1 cellular context compared by ENCODE assay signal in the genomic region with DNA sequence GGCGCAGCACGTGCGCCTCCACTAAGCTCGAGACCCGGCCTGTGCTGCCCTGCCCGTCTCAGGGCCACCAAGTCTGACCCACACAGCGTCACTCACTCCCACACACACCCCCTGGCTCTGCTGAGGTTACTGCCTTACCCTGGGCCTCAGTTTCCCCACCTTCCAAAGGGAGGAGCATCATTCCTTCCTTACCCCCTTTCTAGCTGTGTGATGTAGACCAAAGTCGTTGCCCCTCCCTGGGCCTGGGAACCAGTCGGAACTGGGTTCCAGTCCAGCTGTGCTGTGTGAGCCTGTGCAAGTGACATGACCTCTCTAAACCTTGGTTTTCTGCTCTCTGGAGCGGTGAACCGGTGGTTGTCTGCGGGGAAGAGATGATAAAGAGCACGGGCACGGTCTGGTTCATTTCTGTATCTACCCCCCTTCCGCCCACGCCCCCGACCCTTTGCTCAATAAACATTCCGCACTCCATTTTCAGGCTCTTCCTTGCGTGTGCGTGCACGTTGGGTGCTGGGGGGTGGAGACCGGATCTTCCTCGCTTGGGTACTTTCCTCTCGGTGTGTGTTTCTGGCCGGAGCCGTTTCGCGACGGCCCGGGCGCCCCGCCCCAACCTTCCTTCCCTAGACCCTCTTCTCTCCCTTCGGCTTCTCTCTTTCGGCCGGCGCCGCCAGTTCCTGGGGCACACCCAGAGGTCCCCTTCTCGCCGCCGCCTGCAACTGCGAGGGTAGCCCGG.
TF ChIP-seq lines count a peak whose summit lies in the region.

A gene with protein sequence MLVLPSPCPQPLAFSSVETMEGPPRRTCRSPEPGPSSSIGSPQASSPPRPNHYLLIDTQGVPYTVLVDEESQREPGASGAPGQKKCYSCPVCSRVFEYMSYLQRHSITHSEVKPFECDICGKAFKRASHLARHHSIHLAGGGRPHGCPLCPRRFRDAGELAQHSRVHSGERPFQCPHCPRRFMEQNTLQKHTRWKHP (plus strand): TSS at position 647 of the 730 bp plus-strand sequence. CDS start 923 bp downstream, outside the sequence.

TF ChIP-seq in HepG2, 621 proteins besides CTCF, POLR2A, EP300 and RAD21 (continued from another document and continues in another):
- TF ChIP-seq, protein P1, sequence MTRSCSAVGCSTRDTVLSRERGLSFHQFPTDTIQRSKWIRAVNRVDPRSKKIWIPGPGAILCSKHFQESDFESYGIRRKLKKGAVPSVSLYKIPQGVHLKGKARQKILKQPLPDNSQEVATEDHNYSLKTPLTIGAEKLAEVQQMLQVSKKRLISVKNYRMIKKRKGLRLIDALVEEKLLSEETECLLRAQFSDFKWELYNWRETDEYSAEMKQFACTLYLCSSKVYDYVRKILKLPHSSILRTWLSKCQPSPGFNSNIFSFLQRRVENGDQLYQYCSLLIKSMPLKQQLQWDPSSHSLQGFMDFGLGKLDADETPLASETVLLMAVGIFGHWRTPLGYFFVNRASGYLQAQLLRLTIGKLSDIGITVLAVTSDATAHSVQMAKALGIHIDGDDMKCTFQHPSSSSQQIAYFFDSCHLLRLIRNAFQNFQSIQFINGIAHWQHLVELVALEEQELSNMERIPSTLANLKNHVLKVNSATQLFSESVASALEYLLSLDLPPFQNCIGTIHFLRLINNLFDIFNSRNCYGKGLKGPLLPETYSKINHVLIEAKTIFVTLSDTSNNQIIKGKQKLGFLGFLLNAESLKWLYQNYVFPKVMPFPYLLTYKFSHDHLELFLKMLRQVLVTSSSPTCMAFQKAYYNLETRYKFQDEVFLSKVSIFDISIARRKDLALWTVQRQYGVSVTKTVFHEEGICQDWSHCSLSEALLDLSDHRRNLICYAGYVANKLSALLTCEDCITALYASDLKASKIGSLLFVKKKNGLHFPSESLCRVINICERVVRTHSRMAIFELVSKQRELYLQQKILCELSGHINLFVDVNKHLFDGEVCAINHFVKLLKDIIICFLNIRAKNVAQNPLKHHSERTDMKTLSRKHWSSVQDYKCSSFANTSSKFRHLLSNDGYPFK (CRISPR knock-in tag; IDR thresholded peaks at IDR 0.05; ENCODE audit: borderline replicate concordance), result peak; percentile 70
- TF ChIP-seq, protein P2, sequence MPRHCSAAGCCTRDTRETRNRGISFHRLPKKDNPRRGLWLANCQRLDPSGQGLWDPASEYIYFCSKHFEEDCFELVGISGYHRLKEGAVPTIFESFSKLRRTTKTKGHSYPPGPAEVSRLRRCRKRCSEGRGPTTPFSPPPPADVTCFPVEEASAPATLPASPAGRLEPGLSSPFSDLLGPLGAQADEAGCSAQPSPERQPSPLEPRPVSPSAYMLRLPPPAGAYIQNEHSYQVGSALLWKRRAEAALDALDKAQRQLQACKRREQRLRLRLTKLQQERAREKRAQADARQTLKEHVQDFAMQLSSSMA (CRISPR knock-in tag; IDR thresholded peaks at IDR 0.05), result no peak
- TF ChIP-seq, protein P3, sequence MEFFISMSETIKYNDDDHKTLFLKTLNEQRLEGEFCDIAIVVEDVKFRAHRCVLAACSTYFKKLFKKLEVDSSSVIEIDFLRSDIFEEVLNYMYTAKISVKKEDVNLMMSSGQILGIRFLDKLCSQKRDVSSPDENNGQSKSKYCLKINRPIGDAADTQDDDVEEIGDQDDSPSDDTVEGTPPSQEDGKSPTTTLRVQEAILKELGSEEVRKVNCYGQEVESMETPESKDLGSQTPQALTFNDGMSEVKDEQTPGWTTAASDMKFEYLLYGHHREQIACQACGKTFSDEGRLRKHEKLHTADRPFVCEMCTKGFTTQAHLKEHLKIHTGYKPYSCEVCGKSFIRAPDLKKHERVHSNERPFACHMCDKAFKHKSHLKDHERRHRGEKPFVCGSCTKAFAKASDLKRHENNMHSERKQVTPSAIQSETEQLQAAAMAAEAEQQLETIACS (CRISPR knock-in tag; IDR thresholded peaks at IDR 0.05), result 0 out of 2 replicates have a peak, but pooled peaks have one; percentile 22
- TF ChIP-seq ADNP (CRISPR knock-in tag; IDR thresholded peaks at IDR 0.05) (no peak), ZBED4 (CRISPR knock-in tag; IDR thresholded peaks at IDR 0.05; ENCODE audit: borderline replicate concordance) (no peak), ZNF607 (CRISPR knock-in tag; IDR thresholded peaks at IDR 0.05; ENCODE audit: borderline replicate concordance) (peak; percentile 73), SPEN (CRISPR knock-in tag; IDR thresholded peaks at IDR 0.05; ENCODE audit: low read depth) (peak; percentile 74), ATF7-NPFF (CRISPR knock-in tag; IDR thresholded peaks at IDR 0.05; ENCODE audit: low read depth) (0 out of 2 replicates have a peak, but pooled peaks have one; percentile 67), GFI1 (CRISPR knock-in tag; IDR thresholded peaks at IDR 0.05; ENCODE audit: borderline replicate concordance) (peak; percentile 49; the same call in 1 of the 2 replicates), NFATC3 (CRISPR knock-in tag; IDR thresholded peaks at IDR 0.05) (no peak), SRSF1 (optimal IDR thresholded peaks at IDR 0.05; ENCODE audit: low read depth, low read length) (peak; percentile 69), ZNF737 (CRISPR knock-in tag; IDR thresholded peaks at IDR 0.05; ENCODE audit: borderline replicate concordance) (no peak), DPF2 (CRISPR knock-in tag; IDR thresholded peaks at IDR 0.05; ENCODE audit: borderline replicate concordance, low read depth) (no peak), ZNF790 (CRISPR knock-in tag; IDR thresholded peaks at IDR 0.05; ENCODE audit: borderline replicate concordance) (peak; percentile 77; the same call in 1 of the 2 replicates), ZNF362 (CRISPR knock-in tag; IDR thresholded peaks at IDR 0.05; ENCODE audit: borderline replicate concordance) (peak; percentile 26; the same call in 1 of the 2 replicates), KLF16 (CRISPR knock-in tag; IDR thresholded peaks at IDR 0.05) (peak in 1 of 2 experiments; percentile 94; a peak in 2 of 4 replicates), DMTF1 (CRISPR knock-in tag; IDR thresholded peaks at IDR 0.05) (no peak), ZNF710 (CRISPR knock-in tag; IDR thresholded peaks at IDR 0.05; ENCODE audit: borderline replicate concordance) (0 out of 2 replicates have a peak, but pooled peaks have one; percentile 18), ZMYM4 (CRISPR knock-in tag; IDR thresholded peaks at IDR 0.05) (peak; percentile 51; the same call in 1 of the 2 replicates)
- TF ChIP-seq, protein P4, sequence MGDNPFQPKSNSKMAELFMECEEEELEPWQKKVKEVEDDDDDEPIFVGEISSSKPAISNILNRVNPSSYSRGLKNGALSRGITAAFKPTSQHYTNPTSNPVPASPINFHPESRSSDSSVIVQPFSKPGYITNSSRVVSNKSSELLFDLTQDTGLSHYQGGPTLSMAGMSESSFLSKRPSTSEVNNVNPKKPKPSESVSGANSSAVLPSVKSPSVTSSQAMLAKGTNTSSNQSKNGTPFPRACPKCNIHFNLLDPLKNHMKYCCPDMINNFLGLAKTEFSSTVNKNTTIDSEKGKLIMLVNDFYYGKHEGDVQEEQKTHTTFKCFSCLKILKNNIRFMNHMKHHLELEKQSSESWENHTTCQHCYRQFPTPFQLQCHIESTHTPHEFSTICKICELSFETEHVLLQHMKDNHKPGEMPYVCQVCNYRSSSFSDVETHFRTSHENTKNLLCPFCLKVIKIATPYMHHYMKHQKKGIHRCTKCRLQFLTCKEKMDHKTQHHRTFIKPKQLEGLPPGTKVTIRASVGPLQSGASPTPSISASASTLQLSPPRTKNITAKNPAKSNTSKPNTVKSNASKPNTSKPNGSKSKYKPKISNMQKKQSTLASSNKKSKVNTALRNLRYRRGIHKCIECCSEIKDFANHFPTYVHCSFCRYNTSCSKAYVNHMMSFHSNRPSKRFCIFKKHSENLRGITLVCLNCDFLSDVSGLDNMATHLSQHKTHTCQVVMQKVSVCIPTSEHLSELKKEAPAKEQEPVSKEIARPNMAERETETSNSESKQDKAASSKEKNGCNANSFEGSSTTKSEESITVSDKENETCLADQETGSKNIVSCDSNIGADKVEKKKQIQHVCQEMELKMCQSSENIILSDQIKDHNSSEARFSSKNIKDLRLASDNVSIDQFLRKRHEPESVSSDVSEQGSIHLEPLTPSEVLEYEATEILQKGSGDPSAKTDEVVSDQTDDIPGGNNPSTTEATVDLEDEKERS (CRISPR knock-in tag; IDR thresholded peaks at IDR 0.05), result peak; percentile 33; the same call in 1 of the 2 replicates
- TF ChIP-seq, protein P5, sequence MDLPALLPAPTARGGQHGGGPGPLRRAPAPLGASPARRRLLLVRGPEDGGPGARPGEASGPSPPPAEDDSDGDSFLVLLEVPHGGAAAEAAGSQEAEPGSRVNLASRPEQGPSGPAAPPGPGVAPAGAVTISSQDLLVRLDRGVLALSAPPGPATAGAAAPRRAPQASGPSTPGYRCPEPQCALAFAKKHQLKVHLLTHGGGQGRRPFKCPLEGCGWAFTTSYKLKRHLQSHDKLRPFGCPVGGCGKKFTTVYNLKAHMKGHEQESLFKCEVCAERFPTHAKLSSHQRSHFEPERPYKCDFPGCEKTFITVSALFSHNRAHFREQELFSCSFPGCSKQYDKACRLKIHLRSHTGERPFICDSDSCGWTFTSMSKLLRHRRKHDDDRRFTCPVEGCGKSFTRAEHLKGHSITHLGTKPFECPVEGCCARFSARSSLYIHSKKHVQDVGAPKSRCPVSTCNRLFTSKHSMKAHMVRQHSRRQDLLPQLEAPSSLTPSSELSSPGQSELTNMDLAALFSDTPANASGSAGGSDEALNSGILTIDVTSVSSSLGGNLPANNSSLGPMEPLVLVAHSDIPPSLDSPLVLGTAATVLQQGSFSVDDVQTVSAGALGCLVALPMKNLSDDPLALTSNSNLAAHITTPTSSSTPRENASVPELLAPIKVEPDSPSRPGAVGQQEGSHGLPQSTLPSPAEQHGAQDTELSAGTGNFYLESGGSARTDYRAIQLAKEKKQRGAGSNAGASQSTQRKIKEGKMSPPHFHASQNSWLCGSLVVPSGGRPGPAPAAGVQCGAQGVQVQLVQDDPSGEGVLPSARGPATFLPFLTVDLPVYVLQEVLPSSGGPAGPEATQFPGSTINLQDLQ (CRISPR knock-in tag; IDR thresholded peaks at IDR 0.05), result no peak
